In the genomic region with DNA sequence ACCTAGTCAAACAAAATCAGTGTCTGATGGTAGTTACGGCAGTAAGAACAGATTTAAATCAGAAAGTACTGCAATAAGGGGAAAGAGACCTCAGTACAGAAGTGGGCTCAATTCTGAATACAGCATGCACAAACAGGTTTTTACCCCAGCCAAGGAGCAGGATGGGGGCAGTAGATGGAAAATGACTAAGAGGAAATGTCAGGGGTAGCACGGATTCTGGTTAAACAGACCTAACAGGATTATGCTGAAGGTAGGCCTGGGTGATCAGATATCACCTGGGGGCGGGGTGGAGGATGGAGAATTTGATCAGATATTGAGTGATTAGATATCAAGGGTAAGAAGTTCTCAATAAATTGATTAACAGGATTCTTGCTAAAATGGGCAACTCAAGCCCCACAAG, we compare ENCODE assay signal across 10 cellular contexts. TPM values are rescaled to one million over a fixed set of nuclear protein-coding genes. Genes with fewer than 3 reads are reported as not detected.
DNase-seq lines count a peak whose midpoint lies in the region; ATAC-seq and TF ChIP-seq lines count a peak whose summit lies in the region.
"Had no signal": no experiment of that assay in that cellular context is flagged by ENCODE, and none has a peak within 500 bp of the region (broad histone marks: within the 10 kb centered on the region; RNA-seq: fewer than 3 reads in every experiment).

No MANE protein-coding gene starts in this region.

- DNase-seq in CD4-positive, CD25-positive, alpha-beta regulatory T cell: no peak
- DNase-seq in GM23338 (ENCODE audit: low spot score): no peak
- DNase-seq in foreskin keratinocyte: no peak
- no peak for DNase-seq in stimulated activated CD4-positive, alpha-beta T cell treated with anti-CD3 and anti-CD28 coated beads, Interleukin-15, amount 100 ng/mL, for 24 hours
- DNase-seq in glomerular visceral epithelial cell (ENCODE audit: extremely low spot score): no peak
- DNase-seq: GOT3, NCI-H510A, SIG-M5 had no signal

- H3K4me1 Mint-ChIP-seq in CD4-positive, CD25-positive, alpha-beta regulatory T cell: peaks cover 7 to 31% (median 24%) of the 10 kb centered on the region in 4 donors
- H3K4me1 Mint-ChIP-seq in GM23338: peaks cover 53% of the 10 kb centered on the region

- no peaks in the 10 kb centered on the region for H3K27me3 ChIP-seq in CD4-positive, CD25-positive, alpha-beta regulatory T cell (ENCODE audit: control insufficient read depth, insufficient read depth, low read length)
- H3K27me3 ChIP-seq in GM23338 (ENCODE audit: insufficient read depth): no peaks in the 10 kb centered on the region
- no peaks in the 10 kb centered on the region for H3K27me3 ChIP-seq in foreskin keratinocyte

- peaks cover 32% of the 10 kb centered on the region for H3K79me2 ChIP-seq in GM23338 (replicated peaks; ENCODE audit: insufficient read depth)

- TF ChIP-seq CTCF in GM23338 (conservative IDR thresholded peaks at IDR 0.05; ENCODE audit: low read depth in 2 of 2) (no peak), VCaP (conservative IDR thresholded peaks at IDR 0.05) (no peak), foreskin keratinocyte (conservative IDR thresholded peaks at IDR 0.05) (no peak)

- 0 out of 2 replicates have a peak, but pooled peaks cover 8% of the 10 kb centered on the region for H4K20me1 ChIP-seq in GM23338 (replicated peaks; ENCODE audit: insufficient read depth)

- no peaks in the 10 kb centered on the region; the same call in 1 of the 2 replicates for H3F3A ChIP-seq in GM23338 (replicated peaks; ENCODE audit: low read depth)

- no peak overlapping the region for H3K4me3 Mint-ChIP-seq in CD4-positive, CD25-positive, alpha-beta regulatory T cell
- H3K4me3 Mint-ChIP-seq in GM23338: no peak overlapping the region

- H2AFZ ChIP-seq in GM23338: no peak overlapping the region

- no peak for ATAC-seq in CD4-positive, CD25-positive, alpha-beta regulatory T cell (ENCODE audit: low read depth in 2 of 2)
- ATAC-seq in GM23338 (no peak), foreskin keratinocyte (peak; percentile 41), HG03571 (IDR thresholded peaks at IDR 0.05; ENCODE audit: unreplicated experiment) (no peak)

- peaks cover 15% of the 10 kb centered on the region for H3K36me3 Mint-ChIP-seq in CD4-positive, CD25-positive, alpha-beta regulatory T cell
- peaks cover 21% of the 10 kb centered on the region for H3K36me3 Mint-ChIP-seq in GM23338 (ENCODE audit: low read depth)

- no peaks in the 10 kb centered on the region for H3K9me3 Mint-ChIP-seq in CD4-positive, CD25-positive, alpha-beta regulatory T cell
- H3K9me3 Mint-ChIP-seq in GM23338: no peaks in the 10 kb centered on the region; the same call in 2 of the 3 replicates

- no peaks in the 10 kb centered on the region for H3K9me3 ChIP-seq in CD4-positive, CD25-positive, alpha-beta regulatory T cell (ENCODE audit: control insufficient read depth in 2 of 2, low read length in 2 of 2)

- no peaks in the 10 kb centered on the region for H3K4me1 ChIP-seq in CD4-positive, CD25-positive, alpha-beta regulatory T cell (ENCODE audit: control insufficient read depth, insufficient read depth, low read length, poor library complexity, severe bottlenecking)
- H3K4me1 ChIP-seq in GM23338 (ENCODE audit: insufficient read depth): peaks cover 35% of the 10 kb centered on the region
- no peaks in the 10 kb centered on the region for H3K4me1 ChIP-seq in foreskin keratinocyte

- no peaks in the 10 kb centered on the region for H3K27me3 Mint-ChIP-seq in CD4-positive, CD25-positive, alpha-beta regulatory T cell
- peaks cover 13% of the 10 kb centered on the region for H3K27me3 Mint-ChIP-seq in GM23338 (ENCODE audit: insufficient read depth, low read depth, poor library complexity)

- peak overlapping the region; percentile 17 for H3K4me2 ChIP-seq in GM23338

- H3K9me2 ChIP-seq in GM23338 (ENCODE audit: insufficient read depth): no peaks in the 10 kb centered on the region

- H3K27ac Mint-ChIP-seq in CD4-positive, CD25-positive, alpha-beta regulatory T cell: peak overlapping the region in 2 of 3 donors; percentile 9 to 78
- H3K27ac Mint-ChIP-seq in GM23338: no peak overlapping the region

- H3K4me3 ChIP-seq in CD4-positive, CD25-positive, alpha-beta regulatory T cell (ENCODE audit: low read depth, low read length): no peak overlapping the region
- no peak overlapping the region for H3K4me3 ChIP-seq in GM23338

- H3K36me3 ChIP-seq in CD4-positive, CD25-positive, alpha-beta regulatory T cell (ENCODE audit: control insufficient read depth, insufficient read depth, low read length): peaks cover 9% of the 10 kb centered on the region
- H3K36me3 ChIP-seq in GM23338 (ENCODE audit: insufficient read depth): 0 out of 2 replicates have a peak, but pooled peaks cover 2% of the 10 kb centered on the region

- no peak overlapping the region for H3K27ac ChIP-seq in CD4-positive, CD25-positive, alpha-beta regulatory T cell (ENCODE audit: insufficient read depth, low read length, poor library complexity, severe bottlenecking)
- H3K27ac ChIP-seq in GM23338 (ENCODE audit: low read depth): peak overlapping the region; percentile 61; the same call in 1 of the 2 replicates
- peak overlapping the region; percentile 31 for H3K27ac ChIP-seq in VCaP
- H3K27ac ChIP-seq in foreskin keratinocyte: no peak overlapping the region

TF ChIP-seq in GM23338, 12 proteins besides CTCF, POLR2A, EP300 and RAD21 (continues in another document):
- TF ChIP-seq, protein P1, sequence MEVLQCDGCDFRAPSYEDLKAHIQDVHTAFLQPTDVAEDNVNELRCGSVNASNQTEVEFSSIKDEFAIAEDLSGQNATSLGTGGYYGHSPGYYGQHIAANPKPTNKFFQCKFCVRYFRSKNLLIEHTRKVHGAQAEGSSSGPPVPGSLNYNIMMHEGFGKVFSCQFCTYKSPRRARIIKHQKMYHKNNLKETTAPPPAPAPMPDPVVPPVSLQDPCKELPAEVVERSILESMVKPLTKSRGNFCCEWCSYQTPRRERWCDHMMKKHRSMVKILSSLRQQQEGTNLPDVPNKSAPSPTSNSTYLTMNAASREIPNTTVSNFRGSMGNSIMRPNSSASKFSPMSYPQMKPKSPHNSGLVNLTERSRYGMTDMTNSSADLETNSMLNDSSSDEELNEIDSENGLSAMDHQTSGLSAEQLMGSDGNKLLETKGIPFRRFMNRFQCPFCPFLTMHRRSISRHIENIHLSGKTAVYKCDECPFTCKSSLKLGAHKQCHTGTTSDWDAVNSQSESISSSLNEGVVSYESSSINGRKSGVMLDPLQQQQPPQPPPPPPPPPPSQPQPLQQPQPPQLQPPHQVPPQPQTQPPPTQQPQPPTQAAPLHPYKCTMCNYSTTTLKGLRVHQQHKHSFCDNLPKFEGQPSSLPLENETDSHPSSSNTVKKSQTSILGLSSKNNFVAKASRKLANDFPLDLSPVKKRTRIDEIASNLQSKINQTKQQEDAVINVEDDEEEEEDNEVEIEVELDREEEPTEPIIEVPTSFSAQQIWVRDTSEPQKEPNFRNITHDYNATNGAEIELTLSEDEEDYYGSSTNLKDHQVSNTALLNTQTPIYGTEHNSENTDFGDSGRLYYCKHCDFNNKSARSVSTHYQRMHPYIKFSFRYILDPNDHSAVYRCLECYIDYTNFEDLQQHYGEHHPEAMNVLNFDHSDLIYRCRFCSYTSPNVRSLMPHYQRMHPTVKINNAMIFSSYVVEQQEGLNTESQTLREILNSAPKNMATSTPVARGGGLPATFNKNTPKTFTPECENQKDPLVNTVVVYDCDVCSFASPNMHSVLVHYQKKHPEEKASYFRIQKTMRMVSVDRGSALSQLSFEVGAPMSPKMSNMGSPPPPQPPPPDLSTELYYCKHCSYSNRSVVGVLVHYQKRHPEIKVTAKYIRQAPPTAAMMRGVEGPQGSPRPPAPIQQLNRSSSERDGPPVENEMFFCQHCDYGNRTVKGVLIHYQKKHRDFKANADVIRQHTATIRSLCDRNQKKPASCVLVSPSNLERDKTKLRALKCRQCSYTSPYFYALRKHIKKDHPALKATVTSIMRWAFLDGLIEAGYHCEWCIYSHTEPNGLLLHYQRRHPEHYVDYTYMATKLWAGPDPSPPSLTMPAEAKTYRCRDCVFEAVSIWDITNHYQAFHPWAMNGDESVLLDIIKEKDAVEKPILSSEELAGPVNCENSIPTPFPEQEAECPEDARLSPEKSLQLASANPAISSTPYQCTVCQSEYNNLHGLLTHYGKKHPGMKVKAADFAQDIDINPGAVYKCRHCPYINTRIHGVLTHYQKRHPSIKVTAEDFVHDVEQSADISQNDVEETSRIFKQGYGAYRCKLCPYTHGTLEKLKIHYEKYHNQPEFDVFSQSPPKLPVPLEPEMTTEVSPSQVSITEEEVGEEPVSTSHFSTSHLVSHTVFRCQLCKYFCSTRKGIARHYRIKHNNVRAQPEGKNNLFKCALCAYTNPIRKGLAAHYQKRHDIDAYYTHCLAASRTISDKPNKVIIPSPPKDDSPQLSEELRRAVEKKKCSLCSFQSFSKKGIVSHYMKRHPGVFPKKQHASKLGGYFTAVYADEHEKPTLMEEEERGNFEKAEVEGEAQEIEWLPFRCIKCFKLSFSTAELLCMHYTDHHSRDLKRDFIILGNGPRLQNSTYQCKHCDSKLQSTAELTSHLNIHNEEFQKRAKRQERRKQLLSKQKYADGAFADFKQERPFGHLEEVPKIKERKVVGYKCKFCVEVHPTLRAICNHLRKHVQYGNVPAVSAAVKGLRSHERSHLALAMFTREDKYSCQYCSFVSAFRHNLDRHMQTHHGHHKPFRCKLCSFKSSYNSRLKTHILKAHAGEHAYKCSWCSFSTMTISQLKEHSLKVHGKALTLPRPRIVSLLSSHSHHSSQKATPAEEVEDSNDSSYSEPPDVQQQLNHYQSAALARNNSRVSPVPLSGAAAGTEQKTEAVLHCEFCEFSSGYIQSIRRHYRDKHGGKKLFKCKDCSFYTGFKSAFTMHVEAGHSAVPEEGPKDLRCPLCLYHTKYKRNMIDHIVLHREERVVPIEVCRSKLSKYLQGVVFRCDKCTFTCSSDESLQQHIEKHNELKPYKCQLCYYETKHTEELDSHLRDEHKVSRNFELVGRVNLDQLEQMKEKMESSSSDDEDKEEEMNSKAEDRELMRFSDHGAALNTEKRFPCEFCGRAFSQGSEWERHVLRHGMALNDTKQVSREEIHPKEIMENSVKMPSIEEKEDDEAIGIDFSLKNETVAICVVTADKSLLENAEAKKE (CRISPR knock-in tag; IDR thresholded peaks at IDR 0.05): no peak
- TF ChIP-seq ZNF114 (CRISPR knock-in tag; IDR thresholded peaks at IDR 0.05): no peak
- no peak for TF ChIP-seq STAT1 (IDR thresholded peaks at IDR 0.05; ENCODE audit: unreplicated experiment)

RNA-seq across cellular contexts. Expression of a gene that starts 19.0 kb away (rescaled TPM):
- 18.4 TPM for total RNA-seq in CD4-positive, CD25-positive, alpha-beta regulatory T cell
- 10 to 100 TPM; 28.7 to 34.1 (median 31.3) TPM for polyA plus RNA-seq in CD4-positive, CD25-positive, alpha-beta regulatory T cell
- total RNA-seq in GM23338 (2014; rRNA removed; shearing (Covaris generic)): 21.1 and 25.6 TPM in 2 replicates
- polyA plus RNA-seq in GM23338 (2016; fragmentation: Nextera tagmentation; extraction: Ambion mirVana): 47.9 and 52.7 TPM in 2 replicates
- total RNA-seq in foreskin keratinocyte: 31.0 and 32.4 TPM in 2 replicates
- polyA plus RNA-seq in foreskin keratinocyte: 27.1 and 29.9 TPM in 2 replicates

RNA-seq across cellular contexts. Expression of a gene that starts 30.1 kb away (rescaled TPM):
- total RNA-seq in CD4-positive, CD25-positive, alpha-beta regulatory T cell: 17.7 TPM
- 1 to 10 TPM; 3.1 to 5.7 (median 4.5) TPM for polyA plus RNA-seq in CD4-positive, CD25-positive, alpha-beta regulatory T cell
- 20.6 and 27.3 TPM in 2 replicates for total RNA-seq in GM23338 (2014; rRNA removed; shearing (Covaris generic))
- 6.7 and 8.0 TPM in 2 replicates for polyA plus RNA-seq in GM23338 (2016; fragmentation: Nextera tagmentation; extraction: Ambion mirVana)
- 11.5 and 12.4 TPM in 2 replicates for total RNA-seq in foreskin keratinocyte
- polyA plus RNA-seq in foreskin keratinocyte: 7.4 and 8.1 TPM in 2 replicates

Comparison
In these comparisons a context has a peak if more than half of its experiments do, and no peak if none do; other contexts are left out.
1. H3K27ac ChIP-seq: peak in GM23338 (single experiment) and VCaP (single experiment); none in CD4-positive, CD25-positive, alpha-beta regulatory T cell (single experiment) and foreskin keratinocyte (single experiment).